23 cellular contexts compared by ENCODE assay signal in the genomic region with DNA sequence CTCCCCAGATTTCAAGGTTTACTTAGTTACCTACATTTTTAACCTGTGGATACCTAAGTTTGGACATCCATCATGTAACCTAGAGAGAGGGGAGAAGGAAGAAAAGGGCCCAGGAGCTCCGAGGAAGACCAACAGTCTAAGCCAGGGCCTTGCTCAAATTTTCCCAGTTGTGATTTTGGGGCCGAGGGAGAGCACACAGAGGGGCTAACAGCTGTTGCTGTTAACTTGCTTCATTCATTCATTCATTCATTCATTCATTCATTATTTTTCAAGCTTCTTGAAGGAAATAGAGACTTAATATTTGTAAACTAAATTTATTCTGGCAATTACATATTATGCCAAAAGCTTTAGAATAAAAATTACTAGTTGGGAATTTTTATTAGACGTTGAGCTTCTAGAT.
"Had no signal": no experiment of that assay in that cellular context is flagged by ENCODE, and none has a peak within 500 bp of the region (broad histone marks: within the 10 kb centered on the region; RNA-seq: fewer than 3 reads in every experiment).

No MANE protein-coding gene starts in this region.

- H3K27ac ChIP-seq: heart right ventricle, left lung, ovary, thoracic aorta, tibial nerve, vagina had no signal

- H3K9me3 ChIP-seq: heart right ventricle, left lung, ovary, thoracic aorta, tibial nerve, vagina had no signal

- H3K27ac Mint-ChIP-seq: natural killer cell; stimulated activated effector memory CD8-positive, alpha-beta T cell treated with anti-CD3 and anti-CD28 coated beads, Interleukin-12 subunit alpha, Interleukin-12 subunit beta, amount 100 ng/mL, for 72 hours had no signal

- H3K36me3 ChIP-seq: left lung, ovary had no signal

- ATAC-seq: heart right ventricle; left cardiac atrium; left lung; natural killer cell; sciatic nerve; stimulated activated effector memory CD8-positive, alpha-beta T cell treated with anti-CD3 and anti-CD28 coated beads, Interleukin-12 subunit alpha, Interleukin-12 subunit beta, amount 100 ng/mL, for 72 hours had no signal

- H3K36me3 Mint-ChIP-seq: natural killer cell had no signal

- H3K4me3 Mint-ChIP-seq: natural killer cell; stimulated activated effector memory CD8-positive, alpha-beta T cell treated with anti-CD3 and anti-CD28 coated beads, Interleukin-12 subunit alpha, Interleukin-12 subunit beta, amount 100 ng/mL, for 72 hours had no signal

- H3K9me3 Mint-ChIP-seq: natural killer cell; stimulated activated effector memory CD8-positive, alpha-beta T cell treated with anti-CD3 and anti-CD28 coated beads, Interleukin-12 subunit alpha, Interleukin-12 subunit beta, amount 100 ng/mL, for 72 hours had no signal

- H3K27me3 ChIP-seq: heart right ventricle, ovary, tibial nerve, vagina had no signal

- H3K4me1 Mint-ChIP-seq: natural killer cell; stimulated activated effector memory CD8-positive, alpha-beta T cell treated with anti-CD3 and anti-CD28 coated beads, Interleukin-12 subunit alpha, Interleukin-12 subunit beta, amount 100 ng/mL, for 72 hours had no signal

- H3K4me3 ChIP-seq: coronary artery, heart right ventricle, left lung, ovary, thoracic aorta, tibial nerve, vagina had no signal

- DNase-seq: dermis blood vessel endothelial cell; effector memory CD4-positive, alpha-beta T cell; erythroblast; heart right ventricle; hippocampal formation; left cardiac atrium; left lung; mesenchymal stem cell; midbrain; natural killer cell; occipital lobe; ovary; stimulated activated CD4-positive, alpha-beta T cell treated with anti-CD3 and anti-CD28 coated beads, Interleukin-2, amount 100 ng/mL, for 24 hours; stimulated activated CD4-positive, alpha-beta T cell treated with anti-CD3 and anti-CD28 coated beads, Interleukin-4, amount 100 ng/mL, for 24 hours; stimulated activated naive CD4-positive, alpha-beta T cell treated with Interleukin-2 at 50 U/mL for 16 hours had no signal

- FAIRE-seq: frontal cortex, islet of Langerhans had no signal
